Comparison of ENCODE assay signal across 16 cellular contexts in the genomic region with DNA sequence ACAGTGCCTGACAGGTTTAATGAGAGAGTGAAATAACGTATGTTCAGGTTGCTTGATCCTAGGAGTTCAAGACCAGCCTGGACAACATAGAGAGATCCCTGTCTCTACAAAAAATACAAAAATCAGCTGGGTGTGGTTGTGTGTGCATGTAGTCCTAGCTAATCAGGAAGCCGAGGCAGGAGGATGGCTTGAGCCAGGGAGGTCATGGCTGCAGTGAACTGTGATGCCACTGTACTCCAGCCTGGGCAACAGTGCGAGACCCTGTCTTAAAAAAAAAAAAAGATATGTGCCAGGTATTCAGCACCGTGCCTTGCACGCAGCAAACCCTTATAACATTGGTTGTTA. TPM values are rescaled to one million over a fixed set of nuclear protein-coding genes. Genes with fewer than 3 reads are reported as not detected.
DNase-seq lines count a peak whose midpoint lies in the region; ATAC-seq and TF ChIP-seq lines count a peak whose summit lies in the region.
"Had no signal": no experiment of that assay in that cellular context is flagged by ENCODE, and none has a peak within 500 bp of the region (broad histone marks: within the 10 kb centered on the region; RNA-seq: fewer than 3 reads in every experiment).

No MANE protein-coding gene starts in this region.

- H3K36me3 ChIP-seq in endodermal cell (ENCODE audit: control insufficient read depth, insufficient read depth, low read length) = peaks cover 4% of the 10 kb centered on the region
- peaks cover 7% of the 10 kb centered on the region for H3K36me3 ChIP-seq in mesodermal cell (ENCODE audit: control insufficient read depth, insufficient read depth, low read length)
- H3K36me3 ChIP-seq in uterus = no peaks in the 10 kb centered on the region
- H3K36me3 ChIP-seq: suprapubic skin had no signal

- H3K4me1 ChIP-seq in endodermal cell (ENCODE audit: control insufficient read depth, insufficient read depth, low read length) (peaks cover 24% of the 10 kb centered on the region), mesodermal cell (ENCODE audit: control insufficient read depth, insufficient read depth, low read length, poor library complexity, severe bottlenecking) (peaks cover 53% of the 10 kb centered on the region), uterus (no peaks in the 10 kb centered on the region)

- H3K9me3 Mint-ChIP-seq in endodermal cell = peaks cover 2% of the 10 kb centered on the region
- H3K9me3 Mint-ChIP-seq: activated T-helper 2 cell treated with anti-CD3 and anti-CD28 coated beads, Interferon-gamma antibody, Interleukin-2, Interleukin-4, amounts not matched to agents 10 μg/mL and 5 μg/mL and 100 μg/mL, durations not matched to agents 14 hours and 24 hours and 36 hours had no signal

- H3K27ac Mint-ChIP-seq in endodermal cell = peak overlapping the region; percentile 99
- H3K27ac Mint-ChIP-seq: activated CD4-positive, alpha-beta T cell treated with anti-CD3 and anti-CD28 coated beads for 36 hours had no signal

- TF ChIP-seq CTCF in endodermal cell (conservative IDR thresholded peaks at IDR 0.05) (no peak), uterus (IDR thresholded peaks at IDR 0.05) (no peak)

- H3K27me3 ChIP-seq in endodermal cell (ENCODE audit: control insufficient read depth, insufficient read depth, low read length, poor library complexity, severe bottlenecking) (no peaks in the 10 kb centered on the region), uterus (no peaks in the 10 kb centered on the region)
- H3K27me3 ChIP-seq: suprapubic skin had no signal

- intact Hi-C loops in cardiac septum (cut with DNase I) (loop anchor here (5.0 kb wide), 1 partner anchor 64 kb away; no protein-coding TSS in a partner anchor), left cardiac atrium (cut with DNase I) (loop anchor here in 1 of 2 donors (10.0 kb wide), 1 partner anchor 61 kb away; no protein-coding TSS in a partner anchor), uterus (cut with DNase I; ENCODE audit: low total_unique reads) (no loop called here)

- H3K4me3 Mint-ChIP-seq in endodermal cell = no peak overlapping the region
- H3K4me3 Mint-ChIP-seq: activated CD4-positive, alpha-beta T cell treated with anti-CD3 and anti-CD28 coated beads for 36 hours had no signal

- H3K27ac ChIP-seq in endodermal cell (ENCODE audit: low read depth, low read length) (no peak overlapping the region), mesodermal cell (ENCODE audit: low read depth, low read length, severe bottlenecking) (peak overlapping the region; percentile 95), uterus (peak overlapping the region; percentile 76 to 79)
- H3K27ac ChIP-seq: suprapubic skin had no signal

- TF ChIP-seq POLR2A in uterus (IDR thresholded peaks at IDR 0.05) = no peak

- no peaks in the 10 kb centered on the region for H3K9me3 ChIP-seq in endodermal cell (ENCODE audit: control insufficient read depth, low read length)
- no peaks in the 10 kb centered on the region for H3K9me3 ChIP-seq in mesodermal cell (ENCODE audit: control insufficient read depth, low read length)
- no peaks in the 10 kb centered on the region for H3K9me3 ChIP-seq in uterus
- H3K9me3 ChIP-seq: suprapubic skin had no signal

- H3K4me1 Mint-ChIP-seq in endodermal cell = peaks cover 48% of the 10 kb centered on the region

- H3K36me3 Mint-ChIP-seq in endodermal cell (ENCODE audit: low read depth) = peaks cover 2% of the 10 kb centered on the region
- H3K36me3 Mint-ChIP-seq: brain had no signal

- ATAC-seq in left cardiac atrium = no peak
- no peak for ATAC-seq in HG02678 (IDR thresholded peaks at IDR 0.05; ENCODE audit: unreplicated experiment)
- no peak for ATAC-seq in GM18498 (IDR thresholded peaks at IDR 0.05; ENCODE audit: unreplicated experiment)
- ATAC-seq: activated CD4-positive, alpha-beta T cell treated with anti-CD3 and anti-CD28 coated beads for 36 hours had no signal

- 96 to 98% methylated on average over 4 to 5 of the region's 5 CpGs for WGBS in endodermal cell (ENCODE audit: insufficient coverage in 1 of 2, insufficient read length in 1 of 2), 2 experiments
- 89 to 93% methylated on average over 4 of the region's 5 CpGs for WGBS in mesodermal cell (ENCODE audit: insufficient coverage in 2 of 2), 2 experiments

- no peaks in the 10 kb centered on the region for H3K27me3 Mint-ChIP-seq in endodermal cell (ENCODE audit: insufficient read depth)
- H3K27me3 Mint-ChIP-seq: activated CD4-positive, alpha-beta T cell treated with anti-CD3 and anti-CD28 coated beads for 36 hours had no signal

- no peak overlapping the region for H3K9ac ChIP-seq in endodermal cell (ENCODE audit: extremely low read depth, low read length, poor library complexity, severe bottlenecking)

- DNase-seq in cardiac septum (ENCODE audit: low spot score) = peak; percentile 15
- DNase-seq in left cardiac atrium = no peak
- no peak for DNase-seq in endodermal cell
- no peak for DNase-seq in uterus
- no peak for DNase-seq in NCI-H748 treated with DMSO at 0.1 percent for 48 hours (lab: John Stamatoyannopoulos, UW)
- DNase-seq: activated CD4-positive, alpha-beta T cell treated with anti-CD3 and anti-CD28 coated beads for 36 hours; DMS79; effector CD8-positive, alpha-beta T cell; NCI-H1048; OCI-M1 had no signal

- no peak overlapping the region for H3K4me3 ChIP-seq in endodermal cell (ENCODE audit: low read length)
- H3K4me3 ChIP-seq in mesodermal cell (ENCODE audit: extremely low read depth, insufficient read depth, low read length, poor library complexity, severe bottlenecking) = no peak overlapping the region
- H3K4me3 ChIP-seq in uterus = no peak overlapping the region
- H3K4me3 ChIP-seq: suprapubic skin had no signal

RNA-seq across cellular contexts. Expression of a gene that starts 38.8 kb away (rescaled TPM):
- 20.6 TPM for total RNA-seq in cardiac septum
- 10 to 100 TPM; 13.3 to 30.6 TPM for total RNA-seq in left cardiac atrium
- 100 to 1,000 TPM in 1 of 2 donors, 10 to 100 TPM in 1; 70.2 to 164 TPM for total RNA-seq in endodermal cell
- 27.0 TPM for polyA plus RNA-seq in endodermal cell (2013, experiment 1 of 2)
- polyA plus RNA-seq in endodermal cell (2013, experiment 2 of 2) = 29.6 TPM
- 147 TPM for polyA plus RNA-seq in mesodermal cell (2013, experiment 1 of 2)
- 117 TPM for polyA plus RNA-seq in mesodermal cell (2013, experiment 2 of 2)
- 10 to 100 TPM in 3 of 4 donors, 1 to 10 TPM in 1; 3.1 to 14.3 (median 12.1) TPM for total RNA-seq in uterus
